In genomic region chr11:117159892-117160291, GRCh38 we compare ENCODE assay signal across 16 cellular contexts.
"Had no signal": no experiment of that assay in that cellular context is flagged by ENCODE, and none has a peak within 500 bp of the region (broad histone marks: within the 10 kb centered on the region; RNA-seq: fewer than 3 reads in every experiment).

No MANE protein-coding gene starts in this region.

- H3K4me3 ChIP-seq: heart left ventricle, right atrium auricular region, tibial nerve, vagina had no signal

- FAIRE-seq: frontal cortex had no signal

- H3K9me3 ChIP-seq: heart left ventricle, right atrium auricular region, tibial nerve, vagina had no signal

- ATAC-seq: activated CD8-positive, alpha-beta T cell treated with anti-CD3 and anti-CD28 coated beads for 36 hours; heart left ventricle had no signal

- H3K27ac ChIP-seq: heart left ventricle, right atrium auricular region, tibial nerve, vagina had no signal

- H3K27me3 Mint-ChIP-seq: activated CD8-positive, alpha-beta T cell treated with anti-CD3 and anti-CD28 coated beads for 36 hours; stimulated activated naive B cell treated with anti-CD40 and anti-IgM and Interleukin-4, amounts not matched to agents 10 μg/mL and 1 μg/mL and 100 μg/mL, for 72 hours had no signal

- H3K27me3 ChIP-seq: heart left ventricle, right atrium auricular region, tibial nerve, vagina had no signal

- H3K27ac Mint-ChIP-seq: endodermal cell; stimulated activated naive B cell treated with anti-CD40 and anti-IgM and Interleukin-4, amounts not matched to agents 10 μg/mL and 1 μg/mL and 100 μg/mL, for 72 hours had no signal

- DNase-seq: activated CD4-positive, alpha-beta T cell treated with anti-CD3 and anti-CD28 coated beads for 1 hour; activated CD8-positive, alpha-beta T cell treated with anti-CD3 and anti-CD28 coated beads for 36 hours; activated gamma-delta T cell treated with Interleukin-2 at 50 U/mL for 16 hours; activated T-cell treated with anti-CD3 and anti-CD28 coated beads, Interleukin-2, amount 50 U/mL, for 72 hours; endodermal cell; heart left ventricle; immature natural killer cell; posterior cingulate gyrus; stimulated activated CD4-positive, alpha-beta T cell treated with anti-CD3 and anti-CD28 coated beads, Interleukin-2, amount 100 ng/mL, for 48 hours; stimulated activated naive B cell treated with anti-CD40 and anti-IgM and Interleukin-4, amounts not matched to agents 10 μg/mL and 1 μg/mL and 100 μg/mL, for 72 hours; substantia nigra; T-helper 9 cell had no signal

- H3K4me3 Mint-ChIP-seq: activated CD8-positive, alpha-beta T cell treated with anti-CD3 and anti-CD28 coated beads for 36 hours; activated T-cell treated with anti-CD3 and anti-CD28 coated beads, Interleukin-2, amount 50 U/mL, for 72 hours; endodermal cell; immature natural killer cell; stimulated activated naive B cell treated with anti-CD40 and anti-IgM and Interleukin-4, amounts not matched to agents 10 μg/mL and 1 μg/mL and 100 μg/mL, for 72 hours had no signal

- H3K9me3 Mint-ChIP-seq: activated CD8-positive, alpha-beta T cell treated with anti-CD3 and anti-CD28 coated beads for 36 hours; activated T-cell treated with anti-CD3 and anti-CD28 coated beads, Interleukin-2, amount 50 U/mL, for 72 hours; endodermal cell; immature natural killer cell; stimulated activated naive B cell treated with anti-CD40 and anti-IgM and Interleukin-4, amounts not matched to agents 10 μg/mL and 1 μg/mL and 100 μg/mL, for 72 hours had no signal
